Comparison of ENCODE assay signal across 8 cellular contexts in the genomic region with DNA sequence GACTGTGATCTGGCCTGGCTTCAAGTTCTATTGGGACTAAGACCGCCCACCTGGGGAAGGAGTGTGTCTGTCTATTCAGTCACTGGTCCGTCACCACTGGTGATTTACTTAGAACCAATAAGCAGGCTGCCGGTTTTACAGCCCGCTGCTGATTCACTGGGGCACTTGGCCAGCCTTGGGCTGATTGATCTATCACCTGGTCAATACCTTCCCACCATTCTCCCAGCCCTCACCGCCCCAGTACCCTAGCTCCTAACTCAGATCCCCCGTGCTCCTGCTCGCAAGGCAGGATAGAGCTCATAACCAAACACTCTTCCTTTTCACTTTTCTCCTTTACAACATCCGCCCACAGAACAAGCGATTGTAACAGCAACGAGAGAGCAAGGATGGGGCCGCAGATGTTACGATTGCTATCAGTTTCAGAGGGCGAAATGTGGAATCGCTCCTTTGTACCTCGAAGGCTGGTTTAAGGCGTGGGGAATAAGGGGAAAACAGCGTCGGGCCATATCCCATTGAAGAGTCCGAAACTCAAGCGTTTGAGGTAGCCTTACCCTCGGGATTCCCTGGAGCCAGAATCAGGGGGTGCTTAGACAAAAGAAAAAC. TPM values are rescaled to one million over a fixed set of nuclear protein-coding genes. Genes with fewer than 3 reads are reported as not detected.
DNase-seq lines count a peak whose midpoint lies in the region; ATAC-seq and TF ChIP-seq lines count a peak whose summit lies in the region.

No MANE protein-coding gene starts in this region.

- no peaks in the 10 kb centered on the region for H3K9me3 ChIP-seq in ascending aorta

- peak overlapping the region; percentile 74 to 84 for H3K27ac ChIP-seq in ascending aorta

- no peak for TF ChIP-seq CTCF in ascending aorta (IDR thresholded peaks at IDR 0.05)

- H3K4me3 ChIP-seq in ascending aorta: peak overlapping the region; percentile 68 to 88

- H3K9me3 Mint-ChIP-seq in T-helper 1 cell treated with Interleukin-12 subunit alpha and Interleukin-12 subunit beta and Interleukin-4 antibody, amounts not matched to agents 30 μg/mL and 1 μg/mL, for 36 hours: no peaks in the 10 kb centered on the region

- H3K4me1 Mint-ChIP-seq in T-helper 1 cell treated with Interleukin-12 subunit alpha and Interleukin-12 subunit beta and Interleukin-4 antibody, amounts not matched to agents 30 μg/mL and 1 μg/mL, for 36 hours (ENCODE audit: low read depth): peaks cover 33% of the 10 kb centered on the region

- intact Hi-C loops in ascending aorta (cut with DNase I) (loop anchor here (2.0 to 10.0 kb wide), 4 partner anchors 20 to 450 kb away; a partner anchor contains a TSS), sciatic nerve (cut with DNase I) (no loop called here)

- peak overlapping the region; percentile 97 for H3K27ac Mint-ChIP-seq in T-helper 1 cell treated with Interleukin-12 subunit alpha and Interleukin-12 subunit beta and Interleukin-4 antibody, amounts not matched to agents 30 μg/mL and 1 μg/mL, for 36 hours

- peaks cover 12 to 24% of the 10 kb centered on the region in 2 donors for H3K36me3 ChIP-seq in ascending aorta

- no peaks in the 10 kb centered on the region for H3K27me3 ChIP-seq in ascending aorta

- peaks cover 18% of the 10 kb centered on the region for H3K36me3 Mint-ChIP-seq in T-helper 1 cell treated with Interleukin-12 subunit alpha and Interleukin-12 subunit beta and Interleukin-4 antibody, amounts not matched to agents 30 μg/mL and 1 μg/mL, for 36 hours (ENCODE audit: low read depth)

- DNase-seq in NCI-H1436 (lab: John Stamatoyannopoulos, UW) (peak; percentile 81), ascending aorta (ENCODE audit: low spot score in 2 of 2) (peak; percentile 49 to 85), hypothalamus (lab: John Stamatoyannopoulos, UW) (peak in 40 of 51 donors; percentile 7 to 85 (median 47)), sciatic nerve (ENCODE audit: low spot score) (peak; percentile 68), mesenteric fat pad (ENCODE audit: low spot score) (no peak)

- peak; percentile 63 for TF ChIP-seq POLR2A in GM15510 (IDR thresholded peaks at IDR 0.05; ENCODE audit: borderline replicate concordance, extremely low read depth, insufficient read length)

- no peaks in the 10 kb centered on the region for H3K27me3 Mint-ChIP-seq in T-helper 1 cell treated with Interleukin-12 subunit alpha and Interleukin-12 subunit beta and Interleukin-4 antibody, amounts not matched to agents 30 μg/mL and 1 μg/mL, for 36 hours (ENCODE audit: low read depth)

- H3K4me3 Mint-ChIP-seq in T-helper 1 cell treated with Interleukin-12 subunit alpha and Interleukin-12 subunit beta and Interleukin-4 antibody, amounts not matched to agents 30 μg/mL and 1 μg/mL, for 36 hours: peak overlapping the region; percentile 91

- peaks cover 0 to 5% of the 10 kb centered on the region in 2 donors for H3K4me1 ChIP-seq in ascending aorta

- ATAC-seq in HG02840 (IDR thresholded peaks at IDR 0.05; ENCODE audit: low FRiP score, unreplicated experiment): peak; percentile 80
- ATAC-seq in sciatic nerve: peak; percentile 63

RNA-seq across cellular contexts. Expression of a gene that starts 0.7 kb away (rescaled TPM):
- total RNA-seq in ascending aorta (25.1 TPM), sciatic nerve (46.1 TPM), mesenteric fat pad (33.1 TPM)

RNA-seq across cellular contexts. Expression of a gene that starts 6.8 kb away (rescaled TPM):
- not detected for total RNA-seq in ascending aorta
- not detected for total RNA-seq in sciatic nerve
- not detected for total RNA-seq in mesenteric fat pad

RNA-seq across cellular contexts. Expression of a gene that starts 20.5 kb away (rescaled TPM):
- total RNA-seq in ascending aorta (43.2 TPM), sciatic nerve (111 TPM), mesenteric fat pad (195 TPM)
